Comparison of ENCODE assay signal across 1 cellular context in the genomic region with DNA sequence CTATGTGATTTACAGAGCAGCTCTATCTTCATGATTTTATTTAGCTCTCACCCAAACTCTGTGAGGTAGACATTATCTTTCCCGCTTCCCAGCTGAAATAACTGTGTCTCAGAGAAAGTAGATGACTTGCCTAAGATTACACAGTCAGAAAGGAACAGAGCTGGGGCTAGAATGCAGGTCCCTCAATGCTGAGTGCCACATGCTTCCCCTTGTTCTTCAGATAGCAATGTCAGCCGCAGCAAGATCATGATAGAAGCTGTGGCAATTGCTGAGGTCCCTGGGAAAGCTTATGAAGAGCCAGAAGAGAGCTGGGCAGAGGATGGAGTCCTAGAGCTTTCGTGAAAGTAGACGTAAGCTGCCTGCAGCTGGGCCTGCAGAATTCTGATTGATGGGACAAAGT.
TF ChIP-seq lines count a peak whose summit lies in the region.

No MANE protein-coding gene starts in this region.

TF ChIP-seq in HepG2, 621 proteins besides CTCF, POLR2A, EP300 and RAD21 (continued from another document):
- TF ChIP-seq ZNF407 (CRISPR knock-in tag; IDR thresholded peaks at IDR 0.05; ENCODE audit: not compliant biosample characterization), result no peak
- no peak for TF ChIP-seq ZMAT5 (CRISPR knock-in tag; IDR thresholded peaks at IDR 0.05; ENCODE audit: borderline replicate concordance, low read depth)
- no peak for TF ChIP-seq POGZ (CRISPR knock-in tag; IDR thresholded peaks at IDR 0.05)
- TF ChIP-seq, protein P1, sequence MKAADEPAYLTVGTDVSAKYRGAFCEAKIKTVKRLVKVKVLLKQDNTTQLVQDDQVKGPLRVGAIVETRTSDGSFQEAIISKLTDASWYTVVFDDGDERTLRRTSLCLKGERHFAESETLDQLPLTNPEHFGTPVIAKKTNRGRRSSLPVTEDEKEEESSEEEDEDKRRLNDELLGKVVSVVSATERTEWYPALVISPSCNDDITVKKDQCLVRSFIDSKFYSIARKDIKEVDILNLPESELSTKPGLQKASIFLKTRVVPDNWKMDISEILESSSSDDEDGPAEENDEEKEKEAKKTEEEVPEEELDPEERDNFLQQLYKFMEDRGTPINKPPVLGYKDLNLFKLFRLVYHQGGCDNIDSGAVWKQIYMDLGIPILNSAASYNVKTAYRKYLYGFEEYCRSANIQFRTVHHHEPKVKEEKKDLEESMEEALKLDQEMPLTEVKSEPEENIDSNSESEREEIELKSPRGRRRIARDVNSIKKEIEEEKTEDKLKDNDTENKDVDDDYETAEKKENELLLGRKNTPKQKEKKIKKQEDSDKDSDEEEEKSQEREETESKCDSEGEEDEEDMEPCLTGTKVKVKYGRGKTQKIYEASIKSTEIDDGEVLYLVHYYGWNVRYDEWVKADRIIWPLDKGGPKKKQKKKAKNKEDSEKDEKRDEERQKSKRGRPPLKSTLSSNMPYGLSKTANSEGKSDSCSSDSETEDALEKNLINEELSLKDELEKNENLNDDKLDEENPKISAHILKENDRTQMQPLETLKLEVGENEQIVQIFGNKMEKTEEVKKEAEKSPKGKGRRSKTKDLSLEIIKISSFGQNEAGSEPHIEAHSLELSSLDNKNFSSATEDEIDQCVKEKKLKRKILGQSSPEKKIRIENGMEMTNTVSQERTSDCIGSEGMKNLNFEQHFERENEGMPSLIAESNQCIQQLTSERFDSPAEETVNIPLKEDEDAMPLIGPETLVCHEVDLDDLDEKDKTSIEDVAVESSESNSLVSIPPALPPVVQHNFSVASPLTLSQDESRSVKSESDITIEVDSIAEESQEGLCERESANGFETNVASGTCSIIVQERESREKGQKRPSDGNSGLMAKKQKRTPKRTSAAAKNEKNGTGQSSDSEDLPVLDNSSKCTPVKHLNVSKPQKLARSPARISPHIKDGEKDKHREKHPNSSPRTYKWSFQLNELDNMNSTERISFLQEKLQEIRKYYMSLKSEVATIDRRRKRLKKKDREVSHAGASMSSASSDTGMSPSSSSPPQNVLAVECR (CRISPR knock-in tag; IDR thresholded peaks at IDR 0.05; ENCODE audit: borderline replicate concordance), result no peak
- no peak for TF ChIP-seq MXD3 (CRISPR knock-in tag; IDR thresholded peaks at IDR 0.05)
- TF ChIP-seq MBD4 (IDR thresholded peaks at IDR 0.05; ENCODE audit: borderline replicate concordance, low read length), result no peak
